1 cellular context compared by ENCODE assay signal in genomic region chr6:33298773-33299236, GRCh38.
TF ChIP-seq lines count a peak whose summit lies in the region.

RGL2 (minus strand) TSS chr6:33298942; CDS start chr6:33298610, 332 bp downstream.

TF ChIP-seq in HepG2, 621 proteins besides CTCF, POLR2A, EP300 and RAD21 (continued from another document and continues in another):
- TF ChIP-seq, protein P1, sequence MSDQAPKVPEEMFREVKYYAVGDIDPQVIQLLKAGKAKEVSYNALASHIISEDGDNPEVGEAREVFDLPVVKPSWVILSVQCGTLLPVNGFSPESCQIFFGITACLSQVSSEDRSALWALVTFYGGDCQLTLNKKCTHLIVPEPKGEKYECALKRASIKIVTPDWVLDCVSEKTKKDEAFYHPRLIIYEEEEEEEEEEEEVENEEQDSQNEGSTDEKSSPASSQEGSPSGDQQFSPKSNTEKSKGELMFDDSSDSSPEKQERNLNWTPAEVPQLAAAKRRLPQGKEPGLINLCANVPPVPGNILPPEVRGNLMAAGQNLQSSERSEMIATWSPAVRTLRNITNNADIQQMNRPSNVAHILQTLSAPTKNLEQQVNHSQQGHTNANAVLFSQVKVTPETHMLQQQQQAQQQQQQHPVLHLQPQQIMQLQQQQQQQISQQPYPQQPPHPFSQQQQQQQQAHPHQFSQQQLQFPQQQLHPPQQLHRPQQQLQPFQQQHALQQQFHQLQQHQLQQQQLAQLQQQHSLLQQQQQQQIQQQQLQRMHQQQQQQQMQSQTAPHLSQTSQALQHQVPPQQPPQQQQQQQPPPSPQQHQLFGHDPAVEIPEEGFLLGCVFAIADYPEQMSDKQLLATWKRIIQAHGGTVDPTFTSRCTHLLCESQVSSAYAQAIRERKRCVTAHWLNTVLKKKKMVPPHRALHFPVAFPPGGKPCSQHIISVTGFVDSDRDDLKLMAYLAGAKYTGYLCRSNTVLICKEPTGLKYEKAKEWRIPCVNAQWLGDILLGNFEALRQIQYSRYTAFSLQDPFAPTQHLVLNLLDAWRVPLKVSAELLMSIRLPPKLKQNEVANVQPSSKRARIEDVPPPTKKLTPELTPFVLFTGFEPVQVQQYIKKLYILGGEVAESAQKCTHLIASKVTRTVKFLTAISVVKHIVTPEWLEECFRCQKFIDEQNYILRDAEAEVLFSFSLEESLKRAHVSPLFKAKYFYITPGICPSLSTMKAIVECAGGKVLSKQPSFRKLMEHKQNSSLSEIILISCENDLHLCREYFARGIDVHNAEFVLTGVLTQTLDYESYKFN (CRISPR knock-in tag; conservative IDR thresholded peaks at IDR 0.05), result no peak
- 0 out of 2 replicates have a peak, but pooled peaks have one; percentile 0 for TF ChIP-seq ATF3 (CRISPR knock-in tag; IDR thresholded peaks at IDR 0.05)
- TF ChIP-seq EED (CRISPR knock-in tag; IDR thresholded peaks at IDR 0.05), result no peak
- TF ChIP-seq, protein P2, sequence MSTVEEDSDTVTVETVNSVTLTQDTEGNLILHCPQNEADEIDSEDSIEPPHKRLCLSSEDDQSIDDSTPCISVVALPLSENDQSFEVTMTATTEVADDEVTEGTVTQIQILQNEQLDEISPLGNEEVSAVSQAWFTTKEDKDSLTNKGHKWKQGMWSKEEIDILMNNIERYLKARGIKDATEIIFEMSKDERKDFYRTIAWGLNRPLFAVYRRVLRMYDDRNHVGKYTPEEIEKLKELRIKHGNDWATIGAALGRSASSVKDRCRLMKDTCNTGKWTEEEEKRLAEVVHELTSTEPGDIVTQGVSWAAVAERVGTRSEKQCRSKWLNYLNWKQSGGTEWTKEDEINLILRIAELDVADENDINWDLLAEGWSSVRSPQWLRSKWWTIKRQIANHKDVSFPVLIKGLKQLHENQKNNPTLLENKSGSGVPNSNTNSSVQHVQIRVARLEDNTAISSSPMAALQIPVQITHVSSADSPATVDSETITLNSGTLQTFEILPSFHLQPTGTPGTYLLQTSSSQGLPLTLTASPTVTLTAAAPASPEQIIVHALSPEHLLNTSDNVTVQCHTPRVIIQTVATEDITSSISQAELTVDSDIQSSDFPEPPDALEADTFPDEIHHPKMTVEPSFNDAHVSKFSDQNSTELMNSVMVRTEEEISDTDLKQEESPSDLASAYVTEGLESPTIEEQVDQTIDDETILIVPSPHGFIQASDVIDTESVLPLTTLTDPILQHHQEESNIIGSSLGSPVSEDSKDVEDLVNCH (CRISPR knock-in tag; IDR thresholded peaks at IDR 0.05), result no peak
- TF ChIP-seq ZNF160 (CRISPR knock-in tag; IDR thresholded peaks at IDR 0.05), result 0 out of 2 replicates have a peak, but pooled peaks have one; percentile 10
- TF ChIP-seq MED8 (CRISPR knock-in tag; IDR thresholded peaks at IDR 0.05; ENCODE audit: insufficient replicate concordance), result no peak
- no peak for TF ChIP-seq MBNL3 (CRISPR knock-in tag; conservative IDR thresholded peaks at IDR 0.05)
- TF ChIP-seq, protein P3, sequence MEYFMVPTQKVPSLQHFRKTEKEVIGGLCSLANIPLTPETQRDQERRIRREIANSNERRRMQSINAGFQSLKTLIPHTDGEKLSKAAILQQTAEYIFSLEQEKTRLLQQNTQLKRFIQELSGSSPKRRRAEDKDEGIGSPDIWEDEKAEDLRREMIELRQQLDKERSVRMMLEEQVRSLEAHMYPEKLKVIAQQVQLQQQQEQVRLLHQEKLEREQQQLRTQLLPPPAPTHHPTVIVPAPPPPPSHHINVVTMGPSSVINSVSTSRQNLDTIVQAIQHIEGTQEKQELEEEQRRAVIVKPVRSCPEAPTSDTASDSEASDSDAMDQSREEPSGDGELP (IDR thresholded peaks at IDR 0.05; ENCODE audit: borderline replicate concordance, low read depth), result no peak
- no peak for TF ChIP-seq ZNF451 (CRISPR knock-in tag; IDR thresholded peaks at IDR 0.05)
- TF ChIP-seq NCOA1 (CRISPR knock-in tag; IDR thresholded peaks at IDR 0.05), result no peak
- TF ChIP-seq ZNF543 (CRISPR knock-in tag; IDR thresholded peaks at IDR 0.05), result no peak
- TF ChIP-seq, protein P4, sequence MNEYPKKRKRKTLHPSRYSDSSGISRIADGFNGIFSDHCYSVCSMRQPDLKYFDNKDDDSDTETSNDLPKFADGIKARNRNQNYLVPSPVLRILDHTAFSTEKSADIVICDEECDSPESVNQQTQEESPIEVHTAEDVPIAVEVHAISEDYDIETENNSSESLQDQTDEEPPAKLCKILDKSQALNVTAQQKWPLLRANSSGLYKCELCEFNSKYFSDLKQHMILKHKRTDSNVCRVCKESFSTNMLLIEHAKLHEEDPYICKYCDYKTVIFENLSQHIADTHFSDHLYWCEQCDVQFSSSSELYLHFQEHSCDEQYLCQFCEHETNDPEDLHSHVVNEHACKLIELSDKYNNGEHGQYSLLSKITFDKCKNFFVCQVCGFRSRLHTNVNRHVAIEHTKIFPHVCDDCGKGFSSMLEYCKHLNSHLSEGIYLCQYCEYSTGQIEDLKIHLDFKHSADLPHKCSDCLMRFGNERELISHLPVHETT (CRISPR knock-in tag; conservative IDR thresholded peaks at IDR 0.05), result no peak
- no peak for TF ChIP-seq PLSCR1 (CRISPR knock-in tag; IDR thresholded peaks at IDR 0.05; ENCODE audit: borderline replicate concordance)
- no peak for TF ChIP-seq PLRG1 (conservative IDR thresholded peaks at IDR 0.05)
- TF ChIP-seq TBL1XR1 (IDR thresholded peaks at IDR 0.05; ENCODE audit: borderline replicate concordance, low read length, partially characterized antibody), result no peak
- no peak for TF ChIP-seq ZNF724P (CRISPR knock-in tag; IDR thresholded peaks at IDR 0.05; ENCODE audit: borderline replicate concordance)
- TF ChIP-seq, protein P5, sequence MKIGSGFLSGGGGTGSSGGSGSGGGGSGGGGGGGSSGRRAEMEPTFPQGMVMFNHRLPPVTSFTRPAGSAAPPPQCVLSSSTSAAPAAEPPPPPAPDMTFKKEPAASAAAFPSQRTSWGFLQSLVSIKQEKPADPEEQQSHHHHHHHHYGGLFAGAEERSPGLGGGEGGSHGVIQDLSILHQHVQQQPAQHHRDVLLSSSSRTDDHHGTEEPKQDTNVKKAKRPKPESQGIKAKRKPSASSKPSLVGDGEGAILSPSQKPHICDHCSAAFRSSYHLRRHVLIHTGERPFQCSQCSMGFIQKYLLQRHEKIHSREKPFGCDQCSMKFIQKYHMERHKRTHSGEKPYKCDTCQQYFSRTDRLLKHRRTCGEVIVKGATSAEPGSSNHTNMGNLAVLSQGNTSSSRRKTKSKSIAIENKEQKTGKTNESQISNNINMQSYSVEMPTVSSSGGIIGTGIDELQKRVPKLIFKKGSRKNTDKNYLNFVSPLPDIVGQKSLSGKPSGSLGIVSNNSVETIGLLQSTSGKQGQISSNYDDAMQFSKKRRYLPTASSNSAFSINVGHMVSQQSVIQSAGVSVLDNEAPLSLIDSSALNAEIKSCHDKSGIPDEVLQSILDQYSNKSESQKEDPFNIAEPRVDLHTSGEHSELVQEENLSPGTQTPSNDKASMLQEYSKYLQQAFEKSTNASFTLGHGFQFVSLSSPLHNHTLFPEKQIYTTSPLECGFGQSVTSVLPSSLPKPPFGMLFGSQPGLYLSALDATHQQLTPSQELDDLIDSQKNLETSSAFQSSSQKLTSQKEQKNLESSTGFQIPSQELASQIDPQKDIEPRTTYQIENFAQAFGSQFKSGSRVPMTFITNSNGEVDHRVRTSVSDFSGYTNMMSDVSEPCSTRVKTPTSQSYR (CRISPR knock-in tag; IDR thresholded peaks at IDR 0.05; ENCODE audit: borderline replicate concordance), result peak; percentile 53; the same call in 1 of the 2 replicates
- TF ChIP-seq ZNF891 (CRISPR knock-in tag; IDR thresholded peaks at IDR 0.05), result no peak
- TF ChIP-seq SIN3A (IDR thresholded peaks at IDR 0.05; ENCODE audit: borderline replicate concordance, low read depth, low read length), result no peak
- TF ChIP-seq, protein P6, sequence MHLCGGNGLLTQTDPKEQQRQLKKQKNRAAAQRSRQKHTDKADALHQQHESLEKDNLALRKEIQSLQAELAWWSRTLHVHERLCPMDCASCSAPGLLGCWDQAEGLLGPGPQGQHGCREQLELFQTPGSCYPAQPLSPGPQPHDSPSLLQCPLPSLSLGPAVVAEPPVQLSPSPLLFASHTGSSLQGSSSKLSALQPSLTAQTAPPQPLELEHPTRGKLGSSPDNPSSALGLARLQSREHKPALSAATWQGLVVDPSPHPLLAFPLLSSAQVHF (CRISPR knock-in tag; IDR thresholded peaks at IDR 0.05), result no peak; the same call in 1 of the 2 replicates
- TF ChIP-seq, protein P7, sequence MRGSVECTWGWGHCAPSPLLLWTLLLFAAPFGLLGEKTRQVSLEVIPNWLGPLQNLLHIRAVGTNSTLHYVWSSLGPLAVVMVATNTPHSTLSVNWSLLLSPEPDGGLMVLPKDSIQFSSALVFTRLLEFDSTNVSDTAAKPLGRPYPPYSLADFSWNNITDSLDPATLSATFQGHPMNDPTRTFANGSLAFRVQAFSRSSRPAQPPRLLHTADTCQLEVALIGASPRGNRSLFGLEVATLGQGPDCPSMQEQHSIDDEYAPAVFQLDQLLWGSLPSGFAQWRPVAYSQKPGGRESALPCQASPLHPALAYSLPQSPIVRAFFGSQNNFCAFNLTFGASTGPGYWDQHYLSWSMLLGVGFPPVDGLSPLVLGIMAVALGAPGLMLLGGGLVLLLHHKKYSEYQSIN (CRISPR knock-in tag; IDR thresholded peaks at IDR 0.05; ENCODE audit: borderline replicate concordance), result no peak
- TF ChIP-seq, protein P8, sequence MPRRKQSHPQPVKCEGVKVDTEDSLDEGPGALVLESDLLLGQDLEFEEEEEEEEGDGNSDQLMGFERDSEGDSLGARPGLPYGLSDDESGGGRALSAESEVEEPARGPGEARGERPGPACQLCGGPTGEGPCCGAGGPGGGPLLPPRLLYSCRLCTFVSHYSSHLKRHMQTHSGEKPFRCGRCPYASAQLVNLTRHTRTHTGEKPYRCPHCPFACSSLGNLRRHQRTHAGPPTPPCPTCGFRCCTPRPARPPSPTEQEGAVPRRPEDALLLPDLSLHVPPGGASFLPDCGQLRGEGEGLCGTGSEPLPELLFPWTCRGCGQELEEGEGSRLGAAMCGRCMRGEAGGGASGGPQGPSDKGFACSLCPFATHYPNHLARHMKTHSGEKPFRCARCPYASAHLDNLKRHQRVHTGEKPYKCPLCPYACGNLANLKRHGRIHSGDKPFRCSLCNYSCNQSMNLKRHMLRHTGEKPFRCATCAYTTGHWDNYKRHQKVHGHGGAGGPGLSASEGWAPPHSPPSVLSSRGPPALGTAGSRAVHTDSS (CRISPR knock-in tag; conservative IDR thresholded peaks at IDR 0.05), result no peak
- TF ChIP-seq, protein P9, sequence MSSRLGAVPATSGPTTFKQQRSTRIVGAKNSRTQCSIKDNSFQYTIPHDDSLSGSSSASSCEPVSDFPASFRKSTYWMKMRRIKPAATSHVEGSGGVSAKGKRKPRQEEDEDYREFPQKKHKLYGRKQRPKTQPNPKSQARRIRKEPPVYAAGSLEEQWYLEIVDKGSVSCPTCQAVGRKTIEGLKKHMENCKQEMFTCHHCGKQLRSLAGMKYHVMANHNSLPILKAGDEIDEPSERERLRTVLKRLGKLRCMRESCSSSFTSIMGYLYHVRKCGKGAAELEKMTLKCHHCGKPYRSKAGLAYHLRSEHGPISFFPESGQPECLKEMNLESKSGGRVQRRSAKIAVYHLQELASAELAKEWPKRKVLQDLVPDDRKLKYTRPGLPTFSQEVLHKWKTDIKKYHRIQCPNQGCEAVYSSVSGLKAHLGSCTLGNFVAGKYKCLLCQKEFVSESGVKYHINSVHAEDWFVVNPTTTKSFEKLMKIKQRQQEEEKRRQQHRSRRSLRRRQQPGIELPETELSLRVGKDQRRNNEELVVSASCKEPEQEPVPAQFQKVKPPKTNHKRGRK (CRISPR knock-in tag; IDR thresholded peaks at IDR 0.05), result 0 out of 2 replicates have a peak, but pooled peaks have one; percentile 42
- TF ChIP-seq RERE (CRISPR knock-in tag; IDR thresholded peaks at IDR 0.05; ENCODE audit: low read depth), result no peak
- 0 out of 2 replicates have a peak, but pooled peaks have one; percentile 38 for TF ChIP-seq KLF13 (CRISPR knock-in tag; IDR thresholded peaks at IDR 0.05)
- no peak for TF ChIP-seq FOXC1 (CRISPR knock-in tag; IDR thresholded peaks at IDR 0.05; ENCODE audit: borderline replicate concordance)
- TF ChIP-seq MAFK (conservative IDR thresholded peaks at IDR 0.05 in 1 of 2, IDR thresholded peaks at IDR 0.05 in 1 of 2; ENCODE audit: low read length in 2 of 2), result no peak
- TF ChIP-seq ZNF629 (CRISPR knock-in tag; conservative IDR thresholded peaks at IDR 0.05), result no peak
